8 cellular contexts compared by ENCODE assay signal in genomic region chr4:162038112-162038511, GRCh38.
"Had no signal": no experiment of that assay in that cellular context is flagged by ENCODE, and none has a peak within 500 bp of the region (broad histone marks: within the 10 kb centered on the region; RNA-seq: fewer than 3 reads in every experiment).

No MANE protein-coding gene starts in this region.

- H3K9me3 Mint-ChIP-seq: GM23338, H9 had no signal

- H3K27ac Mint-ChIP-seq: GM23338, H9, HFFc6, IgD-negative memory B cell had no signal

- H3K27me3 Mint-ChIP-seq: IgD-negative memory B cell had no signal

- H3K4me1 Mint-ChIP-seq: GM23338, H9, IgD-negative memory B cell had no signal

- H3K4me2 ChIP-seq: GM23338 had no signal

- ATAC-seq: GM23338, HepG2 had no signal

- H3K4me3 ChIP-seq: GM23338 had no signal

- H3K4me3 Mint-ChIP-seq: GM23338, H9, HFFc6, IgD-negative memory B cell had no signal

- H3K36me3 Mint-ChIP-seq: IgD-negative memory B cell had no signal

- H3K27ac ChIP-seq: HL-60 had no signal

- H2AFZ ChIP-seq: GM23338 had no signal

- DNase-seq: H9, HCEC 1CT, HFFc6, KBM-7 had no signal
